Comparison of ENCODE assay signal across 29 cellular contexts in the genomic region with DNA sequence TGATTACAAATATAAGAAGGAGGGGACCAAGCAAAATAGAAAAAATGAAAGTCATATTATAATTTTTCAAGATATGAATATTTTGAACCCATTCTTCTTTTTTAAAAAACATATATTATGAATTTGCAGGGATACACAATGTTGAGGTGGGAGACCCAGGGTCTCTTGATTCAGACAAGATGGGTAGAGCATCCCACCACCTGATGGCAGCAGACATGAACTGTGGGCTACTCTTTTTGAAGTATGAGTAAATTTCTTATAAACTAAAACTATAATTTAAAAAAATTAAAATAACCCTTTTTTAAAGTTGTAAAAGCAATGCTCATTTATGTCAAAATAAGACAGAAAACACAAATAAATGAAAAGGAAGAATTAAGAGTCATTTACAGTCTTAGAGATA.
DNase-seq lines count a peak whose midpoint lies in the region; ATAC-seq and TF ChIP-seq lines count a peak whose summit lies in the region.
"Had no signal": no experiment of that assay in that cellular context is flagged by ENCODE, and none has a peak within 500 bp of the region (broad histone marks: within the 10 kb centered on the region; RNA-seq: fewer than 3 reads in every experiment).

No MANE protein-coding gene starts in this region.

- H3K27me3 ChIP-seq in BE2C, result no peaks in the 10 kb centered on the region
- no peaks in the 10 kb centered on the region for H3K27me3 ChIP-seq in brain microvascular endothelial cell (replicated peaks)
- H3K27me3 ChIP-seq: adrenal gland, pancreas, upper lobe of right lung had no signal

- peaks cover 15% of the 10 kb centered on the region for H3K4me1 ChIP-seq in BE2C
- H3K4me1 ChIP-seq: upper lobe of right lung had no signal

- H3K27ac ChIP-seq in brain microvascular endothelial cell, result no peak overlapping the region
- H3K27ac ChIP-seq: adrenal gland, pancreas, RWPE1, skin epidermis, upper lobe of right lung had no signal

- H3K4me3 ChIP-seq in BE2C (ENCODE audit: low read depth, low read length) (no peak overlapping the region), LNCaP clone FGC (ENCODE audit: low read depth, low read length) (no peak overlapping the region), brain microvascular endothelial cell (ENCODE audit: low read depth, low read length) (no peak overlapping the region), foreskin fibroblast (ENCODE audit: low read depth in 1 of 2, low read length in 2 of 2) (no peak overlapping the region)
- H3K4me3 ChIP-seq: adrenal gland, pancreas, skin epidermis, upper lobe of right lung had no signal

- peaks cover 7% of the 10 kb centered on the region for H3K9me3 Mint-ChIP-seq in nephron progenitor cell
- peaks cover 0 to 3% (median 0%) of the 10 kb centered on the region in 3 donors for H3K9me3 Mint-ChIP-seq in T-cell
- H3K9me3 Mint-ChIP-seq: activated naive CD4-positive, alpha-beta T cell treated with anti-CD3 and anti-CD28 coated beads, Interleukin-2, amount 10 ng/mL, durations not matched to agents 7 days and 5 days had no signal

- H3K9me3 ChIP-seq in BE2C, result no peaks in the 10 kb centered on the region
- H3K9me3 ChIP-seq: adrenal gland, pancreas, upper lobe of right lung had no signal

- no peak for DNase-seq in BE2C
- no peak for DNase-seq in LNCaP clone FGC (ENCODE audit: low read depth)
- no peak for DNase-seq in brain microvascular endothelial cell
- DNase-seq in nephron progenitor cell, result no peak
- no peak for DNase-seq in KG1 (lab: John Stamatoyannopoulos, UW)
- no peak for DNase-seq in T-cell
- DNase-seq in foreskin fibroblast, result no peak
- no peak for DNase-seq in AG08396 (ENCODE audit: low spot score)
- DNase-seq: activated CD8-positive, alpha-beta T cell treated with anti-CD3 and anti-CD28 coated beads for 36 hours; activated naive CD4-positive, alpha-beta T cell treated with anti-CD3 and anti-CD28 coated beads, Interleukin-2, amount 10 ng/mL, durations not matched to agents 7 days and 5 days; adrenal gland; CD4-positive, CD25-positive, alpha-beta regulatory T cell; EL; hypothalamus; immature natural killer cell; left colon; mammary epithelial cell; NCI-H1436 treated with DMSO at 0.1 percent for 48 hours; NCI-H2107; NCI-H748 treated with DMSO at 0.1 percent for 48 hours; pancreas; retina; stimulated activated CD4-positive, alpha-beta T cell treated with anti-CD3 and anti-CD28 coated beads, Interleukin-1b, Interleukin-23, amount 100 ng/mL, for 48 hours; stimulated activated naive CD8-positive, alpha-beta T cell treated with anti-CD3 and anti-CD28 coated beads, Interleukin-15, Interleukin-2, amounts not matched to agents 100 U/mL and 50 U/mL, for 24 hours; upper lobe of right lung had no signal

- H3K36me3 ChIP-seq in BE2C (no peaks in the 10 kb centered on the region), brain microvascular endothelial cell (replicated peaks) (no peaks in the 10 kb centered on the region)
- H3K36me3 ChIP-seq: adrenal gland, pancreas, upper lobe of right lung had no signal

- H3K27me3 Mint-ChIP-seq in nephron progenitor cell (ENCODE audit: low read depth, poor library complexity) (no peaks in the 10 kb centered on the region), T-cell (peaks cover 0 to 3% of the 10 kb centered on the region in 2 donors)
- H3K27me3 Mint-ChIP-seq: activated CD8-positive, alpha-beta T cell treated with anti-CD3 and anti-CD28 coated beads for 36 hours; activated naive CD4-positive, alpha-beta T cell treated with anti-CD3 and anti-CD28 coated beads, Interleukin-2, amount 10 ng/mL, durations not matched to agents 7 days and 5 days; brain; natural killer cell treated with Interleukin-12 subunit alpha and Interleukin-12 subunit beta and Interleukin-15 and Interleukin-18, amount 100 ng/mL, for 72 hours had no signal

- no peaks in the 10 kb centered on the region for H3K36me3 Mint-ChIP-seq in nephron progenitor cell (ENCODE audit: low read depth)
- no peaks in the 10 kb centered on the region for H3K36me3 Mint-ChIP-seq in T-cell
- H3K36me3 Mint-ChIP-seq: activated naive CD4-positive, alpha-beta T cell treated with anti-CD3 and anti-CD28 coated beads, Interleukin-2, amount 10 ng/mL, durations not matched to agents 7 days and 5 days; brain; CD4-positive, CD25-positive, alpha-beta regulatory T cell; natural killer cell treated with Interleukin-12 subunit alpha and Interleukin-12 subunit beta and Interleukin-15 and Interleukin-18, amount 100 ng/mL, for 72 hours had no signal

- POLR2A ChIA-PET in T-cell (lab: Charles Lee), result no interaction called here

- H3K4me1 Mint-ChIP-seq in nephron progenitor cell (peaks cover 34% of the 10 kb centered on the region), T-cell (no peaks in the 10 kb centered on the region)
- H3K4me1 Mint-ChIP-seq: activated naive CD4-positive, alpha-beta T cell treated with anti-CD3 and anti-CD28 coated beads, Interleukin-2, amount 10 ng/mL, durations not matched to agents 7 days and 5 days; CD4-positive, CD25-positive, alpha-beta regulatory T cell; immature natural killer cell had no signal

- ATAC-seq in T-cell (replicated peaks in 1 of 4), result no peak
- ATAC-seq: activated CD8-positive, alpha-beta T cell treated with anti-CD3 and anti-CD28 coated beads for 36 hours; left colon; natural killer cell treated with Interleukin-12 subunit alpha and Interleukin-12 subunit beta and Interleukin-15 and Interleukin-18, amount 100 ng/mL, for 72 hours; stimulated activated naive CD8-positive, alpha-beta T cell treated with anti-CD3 and anti-CD28 coated beads, Interleukin-15, Interleukin-2, amounts not matched to agents 100 U/mL and 50 U/mL, for 24 hours; upper lobe of right lung had no signal

- H3K27ac Mint-ChIP-seq in nephron progenitor cell (no peak overlapping the region), T-cell (no peak overlapping the region)
- H3K27ac Mint-ChIP-seq: activated CD8-positive, alpha-beta T cell treated with anti-CD3 and anti-CD28 coated beads for 36 hours; activated naive CD4-positive, alpha-beta T cell treated with anti-CD3 and anti-CD28 coated beads, Interleukin-2, amount 10 ng/mL, durations not matched to agents 7 days and 5 days; CD4-positive, CD25-positive, alpha-beta regulatory T cell; immature natural killer cell; natural killer cell treated with Interleukin-12 subunit alpha and Interleukin-12 subunit beta and Interleukin-15 and Interleukin-18, amount 100 ng/mL, for 72 hours had no signal

- CTCF ChIA-PET in T-cell (lab: Charles Lee), result no interaction called here

- in situ Hi-C loops in brain microvascular endothelial cell (cut with HindIII; ENCODE audit: low pct_ligation_motif_present, low sequenced_read_pairs), result no loop called here

- H3K4me3 Mint-ChIP-seq in nephron progenitor cell (no peak overlapping the region), T-cell (no peak overlapping the region)
- H3K4me3 Mint-ChIP-seq: activated CD8-positive, alpha-beta T cell treated with anti-CD3 and anti-CD28 coated beads for 36 hours; activated naive CD4-positive, alpha-beta T cell treated with anti-CD3 and anti-CD28 coated beads, Interleukin-2, amount 10 ng/mL, durations not matched to agents 7 days and 5 days; brain; CD4-positive, CD25-positive, alpha-beta regulatory T cell; immature natural killer cell; natural killer cell treated with Interleukin-12 subunit alpha and Interleukin-12 subunit beta and Interleukin-15 and Interleukin-18, amount 100 ng/mL, for 72 hours had no signal

- peak; percentile 63 for TF ChIP-seq CTCF in BE2C (IDR thresholded peaks at IDR 0.05; ENCODE audit: low read depth, low read length)
- TF ChIP-seq CTCF in LNCaP clone FGC (IDR thresholded peaks at IDR 0.05; ENCODE audit: control insufficient read depth, extremely low read depth, insufficient read depth), result peak; percentile 10; the same call in 1 of the 2 replicates
- TF ChIP-seq CTCF in brain microvascular endothelial cell (IDR thresholded peaks at IDR 0.05; ENCODE audit: low read depth, low read length, missing control alignments), result peak; percentile 38
- TF ChIP-seq CTCF in nephron progenitor cell (IDR thresholded peaks at IDR 0.05), result peak; percentile 14
- no peak for TF ChIP-seq CTCF in foreskin fibroblast (IDR thresholded peaks at IDR 0.05; ENCODE audit: low read depth, low read length)
